ENCODE assay signal across 15 cellular contexts in genomic region chr3:35679409-35680080, GRCh38. TPM values are rescaled to one million over a fixed set of nuclear protein-coding genes. Genes with fewer than 3 reads are reported as not detected.
"Had no signal": no experiment of that assay in that cellular context is flagged by ENCODE, and none has a peak within 500 bp of the region (broad histone marks: within the 10 kb centered on the region; RNA-seq: fewer than 3 reads in every experiment).

No MANE protein-coding gene starts in this region.

- H3K4me3 ChIP-seq: body of pancreas, heart left ventricle, mucosa of descending colon, sigmoid colon had no signal

- H3K27me3 ChIP-seq: body of pancreas, sigmoid colon had no signal

- DNase-seq: activated CD4-positive, alpha-beta T cell treated with anti-CD3 and anti-CD28 coated beads, Interleukin-2, amount 50 U/mL, for 1 hour; activated CD4-positive, CD25-positive, alpha-beta regulatory T cell; activated naive CD4-positive, alpha-beta T cell treated with anti-CD3 and anti-CD28 coated beads, Interleukin-2, amount 50 U/mL, for 16 hours; activated T-cell treated with anti-CD3 and anti-CD28 coated beads for 4 hours; body of pancreas; heart left ventricle; mucosa of descending colon; nephron progenitor cell; sigmoid colon; stimulated activated CD4-positive, alpha-beta T cell treated with anti-CD3 and anti-CD28 coated beads, Interleukin-4, amount 100 ng/mL, for 4 hours; stimulated activated naive CD8-positive, alpha-beta T cell treated with anti-CD3 and anti-CD28 coated beads, Interleukin-15, amount 100 ng/mL, for 72 hours; T-helper 17 cell had no signal

- H3K36me3 ChIP-seq: heart left ventricle, sigmoid colon had no signal

- H3K27ac ChIP-seq: body of pancreas, heart left ventricle, sigmoid colon had no signal

- H3K4me1 ChIP-seq: body of pancreas, heart left ventricle, sigmoid colon had no signal

- H3K9me3 ChIP-seq: body of pancreas, heart left ventricle, mucosa of descending colon, sigmoid colon had no signal

RNA-seq across cellular contexts. Expression of gene ARPP21, which starts 40.2 kb away (rescaled TPM):
- total RNA-seq: activated CD8-positive, alpha-beta memory T cell treated with anti-CD3 and anti-CD28 coated beads for 36 hours; body of pancreas; dermis microvascular lymphatic vessel endothelial cell; osteoblast; T-helper 17 cell had no signal
